In the genomic region with DNA sequence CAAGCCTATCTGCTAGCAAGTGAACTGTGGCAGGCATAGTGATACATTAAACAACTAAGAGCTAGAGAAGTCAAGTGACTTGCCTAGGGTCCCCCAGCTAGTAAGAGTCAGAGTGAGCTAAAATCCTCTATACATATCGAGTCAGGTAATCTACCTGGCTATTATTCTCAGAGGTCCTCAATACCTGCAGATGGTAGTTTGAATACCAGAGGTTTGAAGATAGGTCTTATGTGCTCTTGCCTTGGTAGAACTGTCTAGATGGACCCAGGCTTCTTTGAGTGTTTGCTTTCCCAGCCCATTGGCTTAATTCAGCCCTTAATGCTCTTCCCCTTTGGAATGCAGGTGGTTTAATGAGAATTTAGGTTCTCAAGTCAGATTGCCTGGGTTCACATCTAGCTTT, we compare ENCODE assay signal across 1 cellular context.
TF ChIP-seq lines count a peak whose summit lies in the region.

No MANE protein-coding gene starts in this region.

TF ChIP-seq in GM12878, 131 proteins besides CTCF, POLR2A, EP300 and RAD21:
- TF ChIP-seq GABPA (IDR thresholded peaks at IDR 0.05; ENCODE audit: low read depth): no peak
- no peak for TF ChIP-seq POLR2AphosphoS5 (IDR thresholded peaks at IDR 0.05; ENCODE audit: low read length)
- TF ChIP-seq POLR2AphosphoS2 (IDR thresholded peaks at IDR 0.05; ENCODE audit: low read depth, low read length): no peak
